20 cellular contexts compared by ENCODE assay signal in genomic region chr17:60827920-60828319, GRCh38.
"Had no signal": no experiment of that assay in that cellular context is flagged by ENCODE, and none has a peak within 500 bp of the region (broad histone marks: within the 10 kb centered on the region; RNA-seq: fewer than 3 reads in every experiment).

No MANE protein-coding gene starts in this region.

- H3K9me3 ChIP-seq: esophagus muscularis mucosa, pancreas, psoas muscle, tibial nerve had no signal

- H3K4me3 ChIP-seq: dorsolateral prefrontal cortex, esophagus muscularis mucosa, pancreas, psoas muscle, tibial nerve had no signal

- ATAC-seq: activated T-helper 17 cell treated with anti-CD3 and anti-CD28 coated beads, Interleukin-2, amount 50 U/mL, for 72 hours; effector memory CD8-positive, alpha-beta T cell; left cardiac atrium; natural killer cell treated with Interleukin-12 subunit alpha and Interleukin-12 subunit beta and Interleukin-15 and Interleukin-18, amount 100 ng/mL, for 72 hours; pancreas; psoas muscle; right cardiac atrium; stimulated activated naive CD8-positive, alpha-beta T cell treated with anti-CD3 and anti-CD28 coated beads, Interleukin-15, amount 100 ng/mL, for 72 hours had no signal

- H3K27me3 ChIP-seq: dorsolateral prefrontal cortex, esophagus muscularis mucosa, pancreas, tibial nerve had no signal

- DNase-seq: activated CD4-positive, alpha-beta T cell treated with anti-CD3 and anti-CD28 coated beads, Interleukin-2, amount 50 U/mL, for 4 hours; activated CD8-positive, alpha-beta memory T cell treated with anti-CD3 and anti-CD28 coated beads for 24 hours; activated CD8-positive, alpha-beta memory T cell treated with anti-CD3 and anti-CD28 coated beads, Interleukin-2, amount 50 U/mL, for 4 hours; activated naive CD4-positive, alpha-beta T cell; activated T-cell treated with anti-CD3 and anti-CD28 coated beads, Interleukin-2, amount 50 U/mL, for 24 hours; dorsolateral prefrontal cortex; effector memory CD8-positive, alpha-beta T cell; foreskin melanocyte; hippocampal formation; left cardiac atrium; pancreas; psoas muscle; right cardiac atrium; stimulated activated CD4-positive, alpha-beta T cell treated with anti-CD3 and anti-CD28 coated beads, Interleukin-12 subunit alpha, Interleukin-12 subunit beta, amount 100 ng/mL, for 4 hours; stimulated activated naive CD8-positive, alpha-beta T cell treated with anti-CD3 and anti-CD28 coated beads, Interleukin-15, amount 100 ng/mL, for 72 hours; T-helper 9 cell had no signal

- H3K4me1 ChIP-seq: pancreas, psoas muscle had no signal

- H3K27ac ChIP-seq: dorsolateral prefrontal cortex, esophagus muscularis mucosa, pancreas, psoas muscle, tibial nerve had no signal

- H3K36me3 ChIP-seq: esophagus muscularis mucosa, pancreas, tibial nerve had no signal
